7 cellular contexts compared by ENCODE assay signal in genomic region chr4:51253-51652, GRCh38. TPM values are rescaled to one million over a fixed set of nuclear protein-coding genes. Genes with fewer than 3 reads are reported as not detected.
DNase-seq lines count a peak whose midpoint lies in the region; ATAC-seq, FAIRE-seq and TF ChIP-seq lines count a peak whose summit lies in the region.
"Not testable (repeated sequence)": the region's sequence is repeated elsewhere in the genome, so short reads cannot be mapped to it uniquely, and the experiment has no call there.

No MANE protein-coding gene starts in this region.

- TF ChIP-seq POLR2A in NB4 (IDR thresholded peaks at IDR 0.05; ENCODE audit: extremely low read depth, insufficient read length); K562 (conservative IDR thresholded peaks at IDR 0.05): not testable (repeated sequence)

- in situ Hi-C loops in K562 (cut with MboI): not testable (repeated sequence)

- TF ChIP-seq CTCF in NB4 (IDR thresholded peaks at IDR 0.05; ENCODE audit: low read depth, low read length); K562 (IDR thresholded peaks at IDR 0.05 in 2 of 3, conservative IDR thresholded peaks at IDR 0.05 in 1 of 3; ENCODE audit: insufficient read depth in 2 of 3, low read depth in 1 of 3, low read length in 3 of 3): not testable (repeated sequence)

- DNase-seq in NB4 (ENCODE audit: low read depth): peak; percentile 21
- not testable (repeated sequence) for DNase-seq in K562 (ENCODE audit: extremely low read depth in 1 of 4, low spot score in 3 of 4)

- CTCF ChIA-PET in K562 (lab: Yijun Ruan, JAX; ENCODE audit: low intra/inter-chr PET ratio): interaction anchor here (0.6 kb wide), 1 partner anchor 1404 kb away, joined by 3 read pairs; no protein-coding TSS in a partner anchor

- not testable (repeated sequence) for H3K36me3 ChIP-seq in K562 (ENCODE audit: control insufficient read depth, insufficient read depth, low read length)

- H3K4me2 ChIP-seq in K562 (ENCODE audit: insufficient read depth, low read length): peak overlapping the region; percentile 6; the same call in 1 of the 2 replicates

- H3K9ac ChIP-seq in K562 (ENCODE audit: insufficient read depth in 1 of 2, low read depth in 2 of 2, low read length in 2 of 2): not testable (repeated sequence)

- POLR2A ChIA-PET in K562 (lab: Yijun Ruan, JAX): interaction anchor here (0.9 to 1.1 kb wide), 2 partner anchors 10 to 12 kb away, joined by 4 read pairs; no protein-coding TSS in a partner anchor

- TF ChIP-seq RAD21 in K562 (CRISPR knock-in tag; conservative IDR thresholded peaks at IDR 0.05 in 1 of 2, IDR thresholded peaks at IDR 0.05 in 1 of 2): not testable (repeated sequence)

- intact Hi-C loops in K562 (cut with micrococcal nuclease): not testable (repeated sequence)

- peak overlapping the region; percentile 66; the same call in 2 of the 3 replicates for H3K27ac ChIP-seq in K562 (ENCODE audit: extremely low read depth, low read depth, low read length)

- ATAC-seq in GM18519 (IDR thresholded peaks at IDR 0.05; ENCODE audit: low FRiP score, unreplicated experiment): peak; percentile 8
- ATAC-seq in GM19397 (IDR thresholded peaks at IDR 0.05; ENCODE audit: unreplicated experiment): peak; percentile 9
- ATAC-seq in HG02642 (IDR thresholded peaks at IDR 0.05; ENCODE audit: poor library complexity, unreplicated experiment): peak; percentile 21
- ATAC-seq in HG03025 (IDR thresholded peaks at IDR 0.05; ENCODE audit: low FRiP score, unreplicated experiment): peak; percentile 3
- peak; percentile 11 for ATAC-seq in HG03460 (IDR thresholded peaks at IDR 0.05; ENCODE audit: unreplicated experiment)
- not testable (repeated sequence) for ATAC-seq in K562

- not testable (repeated sequence) for H3K27me3 ChIP-seq in K562 (ENCODE audit: control insufficient read depth in 2 of 2, insufficient read depth in 2 of 2, low read length in 2 of 2)

- H4K20me1 ChIP-seq in K562 (replicated peaks; ENCODE audit: control insufficient read depth, insufficient read depth, low read length): not testable (repeated sequence)

- H3K9me3 ChIP-seq in K562 (replicated peaks; ENCODE audit: control insufficient read depth, insufficient read depth, low read depth, low read length): not testable (repeated sequence)

- H3K79me2 ChIP-seq in K562 (ENCODE audit: control insufficient read depth, insufficient read depth, low read length): not testable (repeated sequence)

- BruUV-seq in K562 (replicated peaks; lab: Mats Ljungman, UMichigan): TSS peak; percentile 78

- TF ChIP-seq EP300 in K562 (IDR thresholded peaks at IDR 0.05; ENCODE audit: low read length): not testable (repeated sequence)

- H2AFZ ChIP-seq in K562 (ENCODE audit: low read depth, low read length): 0 out of 2 replicates have a peak overlapping the region, but pooled peaks have one; percentile 50

- not testable (repeated sequence) for FAIRE-seq in K562 (lab: Jason Lieb, UNC)

- not testable (repeated sequence) for H3K4me1 ChIP-seq in K562 (replicated peaks in 1 of 2; ENCODE audit: control insufficient read depth in 2 of 2, insufficient read depth in 2 of 2, low read length in 2 of 2)

- WGBS in K562 (ENCODE audit: insufficient coverage, low coverage, missing lambda C conversion rate): 26% methylated on average over 4 of the region's 4 CpGs

- H3K4me3 ChIP-seq in NB4 (ENCODE audit: low read depth, low read length): peak overlapping the region; percentile 46
- H3K4me3 ChIP-seq in K562: not testable (repeated sequence)

- H3K9me1 ChIP-seq in K562 (ENCODE audit: control insufficient read depth, insufficient read depth, low read length): not testable (repeated sequence)

RNA-seq across cellular contexts. Expression of gene ZNF595, which starts 1.9 kb away (rescaled TPM):
- total RNA-seq in K562 (2011; cell fraction: chromatin; rRNA removed; ENCODE audit: low replicate concordance): 375 and 579 TPM in 2 replicates
- 319 and 349 TPM in 2 replicates for total RNA-seq in K562 (2011; cell fraction: nucleolus; rRNA removed)
- total RNA-seq in K562 (2011; cell fraction: nucleoplasm; rRNA removed): 489 and 563 TPM in 2 replicates
- total RNA-seq in K562 (2014; rRNA removed): 226 and 279 TPM in 2 replicates
- 276 and 295 TPM in 2 replicates for total RNA-seq in K562 (2014; rRNA removed; fragmentation: Illumina TruSeq; extraction: Trizol)
- total RNA-seq in K562 (2015; rRNA removed; fragmentation: Illumina TruSeq; extraction: Trizol): 212 and 230 TPM in 2 replicates
- 227 and 237 TPM in 2 replicates for total RNA-seq in K562 (2021)
- 632 and 750 TPM in 2 replicates for polyA plus RNA-seq in K562 (2011; rRNA removed)
- polyA plus RNA-seq in K562 (2011; cell fraction: cytosol; rRNA removed): 341 and 663 TPM in 2 replicates
- 912 and 1,021 TPM in 2 replicates for polyA plus RNA-seq in K562 (2011; cell fraction: nucleus; rRNA removed)
- polyA plus RNA-seq in K562 (2012): 171 and 385 TPM in 2 replicates
- 399 and 453 TPM in 2 replicates for polyA plus RNA-seq in K562 (2014; fragmentation: Illumina TruSeq; extraction: Trizol)
- polyA plus RNA-seq in K562 (2014; fragmentation: Nextera tagmentation; extraction: Ambion mirVana): 100 to 1,000 TPM; 116 to 185 TPM
- 446 and 503 TPM in 2 replicates for polyA plus RNA-seq in K562 (2014; rRNA removed)
- polyA minus RNA-seq in K562 (2011; rRNA and poly(A)+ RNA removed): 235 and 266 TPM in 2 replicates
- 175 and 203 TPM in 2 replicates for polyA minus RNA-seq in K562 (2011; cell fraction: cytosol; rRNA and poly(A)+ RNA removed)
- 385 and 630 TPM in 2 replicates for polyA minus RNA-seq in K562 (2011; cell fraction: nucleus; rRNA and poly(A)+ RNA removed)
